ENCODE assay signal across 1 cellular context in the genomic region with DNA sequence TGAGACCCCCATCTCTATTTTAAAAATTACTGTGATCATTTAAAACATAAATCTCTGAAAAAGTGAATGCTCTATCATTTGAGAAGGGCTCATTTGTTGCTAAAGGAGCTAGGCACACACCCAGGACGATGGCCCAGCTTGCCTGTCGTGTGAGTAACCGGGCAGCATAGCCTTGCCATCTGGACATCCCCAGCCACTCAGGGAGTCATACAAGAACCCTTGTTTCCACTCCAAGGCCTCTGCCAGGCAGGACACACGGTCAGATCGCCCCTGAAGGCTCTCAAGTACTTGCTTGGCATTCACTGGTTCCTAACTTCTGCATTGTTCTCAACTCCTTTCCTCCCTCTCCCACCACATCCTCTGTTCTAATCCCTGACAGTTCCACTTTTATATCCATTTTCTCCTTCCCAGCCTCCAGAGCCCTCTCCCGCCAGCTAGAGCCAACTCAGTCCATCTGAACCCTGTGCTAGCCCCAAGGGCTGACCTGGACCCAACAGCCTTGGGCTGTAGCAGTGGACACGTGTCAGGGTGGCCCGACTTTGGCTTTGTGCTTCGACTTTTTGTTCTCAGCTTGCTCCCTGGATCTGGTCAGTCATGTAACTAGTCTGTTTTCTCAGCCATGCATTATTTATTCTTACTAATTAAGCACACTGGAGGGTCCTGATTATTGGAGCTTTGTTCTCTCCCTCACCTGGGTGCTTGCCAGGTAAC.
TF ChIP-seq lines count a peak whose summit lies in the region.

No MANE protein-coding gene starts in this region.

TF ChIP-seq in H1, 55 proteins besides CTCF, POLR2A, EP300 and RAD21:
- TF ChIP-seq PHF8 (conservative IDR thresholded peaks at IDR 0.05; ENCODE audit: low read depth, low read length) (no peak), GABPA (IDR thresholded peaks at IDR 0.05; ENCODE audit: borderline replicate concordance, insufficient read depth, low read length) (no peak), SIX5 (IDR thresholded peaks at IDR 0.05; ENCODE audit: low read depth, low read length) (no peak), CTBP2 (IDR thresholded peaks at IDR 0.05; ENCODE audit: borderline replicate concordance, insufficient read depth, insufficient read length, low read length) (no peak), TAF1 (IDR thresholded peaks at IDR 0.05; ENCODE audit: low read depth, low read length) (no peak), KDM4A (IDR thresholded peaks at IDR 0.05; ENCODE audit: low read depth, low read length, severe bottlenecking) (no peak), HDAC6 (IDR thresholded peaks at IDR 0.05; ENCODE audit: low read depth, low read length) (no peak), ASH2L (IDR thresholded peaks at IDR 0.05; ENCODE audit: low read length) (no peak), TEAD4 (IDR thresholded peaks at IDR 0.05; ENCODE audit: low read depth, low read length) (no peak), SP1 (IDR thresholded peaks at IDR 0.05; ENCODE audit: low read depth, low read length) (no peak), EZH2 (IDR thresholded peaks at IDR 0.05; ENCODE audit: low read depth, low read length, severe bottlenecking) (no peak), TAF7 (optimal IDR thresholded peaks at IDR 0.05; ENCODE audit: borderline replicate concordance, low read depth, low read length) (no peak), GTF2F1 (IDR thresholded peaks at IDR 0.05; ENCODE audit: borderline replicate concordance, low read depth, low read length) (no peak), RBBP5 (IDR thresholded peaks at IDR 0.05; ENCODE audit: borderline replicate concordance, low read depth, low read length) (no peak), CREB1 (IDR thresholded peaks at IDR 0.05) (no peak), SRF (IDR thresholded peaks at IDR 0.05; ENCODE audit: low read depth, low read length) (no peak), BRCA1 (IDR thresholded peaks at IDR 0.05; ENCODE audit: low read depth, low read length) (no peak), CBX5 (IDR thresholded peaks at IDR 0.05; ENCODE audit: low read depth, low read length) (no peak), TCF12 (IDR thresholded peaks at IDR 0.05; ENCODE audit: low read depth, low read length) (no peak)
